ENCODE assay signal across 8 cellular contexts in the genomic region with DNA sequence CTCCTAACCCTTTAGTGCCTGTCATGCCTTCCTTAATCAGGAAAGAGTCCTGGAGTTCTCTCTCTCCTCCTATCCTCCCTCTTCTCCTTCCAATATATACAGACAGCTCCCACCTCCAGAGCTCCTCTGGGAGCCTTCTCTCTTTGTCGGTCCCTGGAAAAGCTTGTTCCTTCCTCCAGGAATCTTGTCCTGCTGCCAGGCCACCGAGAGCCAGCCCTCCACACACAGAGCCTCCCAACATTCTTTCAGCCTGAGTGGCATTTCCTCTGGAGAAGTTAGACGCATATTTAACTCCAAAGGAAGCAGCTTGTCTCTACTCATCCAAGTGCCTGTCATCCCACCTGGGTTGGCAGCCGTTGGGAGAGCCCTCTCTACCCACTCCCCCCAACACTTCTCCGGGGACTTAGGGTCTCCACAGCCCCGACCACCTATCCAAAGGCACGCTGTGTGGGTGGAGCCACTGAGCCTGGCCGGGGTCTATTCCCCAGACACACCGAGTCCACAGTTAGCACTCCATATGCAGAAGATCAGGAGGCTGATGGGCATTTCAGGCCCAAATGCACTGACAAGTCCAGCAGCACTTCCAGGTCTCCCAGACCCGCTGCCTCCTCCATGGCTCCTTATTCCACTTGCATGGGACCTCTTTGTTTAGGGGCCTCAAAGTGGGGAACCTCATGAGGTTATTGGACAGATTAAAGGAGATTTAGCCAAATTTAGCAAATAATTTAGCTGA. TPM values are rescaled to one million over a fixed set of nuclear protein-coding genes. Genes with fewer than 3 reads are reported as not detected.
DNase-seq lines count a peak whose midpoint lies in the region; ATAC-seq lines count a peak whose summit lies in the region.

No MANE protein-coding gene starts in this region.

- ATAC-seq in left cardiac atrium (peak; percentile 21 to 55), GM19463 (IDR thresholded peaks at IDR 0.05; ENCODE audit: unreplicated experiment) (no peak), GM18858 (IDR thresholded peaks at IDR 0.05; ENCODE audit: unreplicated experiment) (no peak)

- intact Hi-C loops in left cardiac atrium (cut with DNase I) = loop anchor here in 1 of 2 donors (10.0 kb wide), 1 partner anchor 47 kb away; no protein-coding TSS in a partner anchor

- DNase-seq in H4 (ENCODE audit: low spot score) = peak; percentile 93
- DNase-seq in amniotic stem cell (lab: John Stamatoyannopoulos, UW) = peak; percentile 77
- DNase-seq in left cardiac atrium = peak; percentile 83
- peak; percentile 74 for DNase-seq in skeletal muscle cell (ENCODE audit: low read depth)
- no peak for DNase-seq in NAMALWA (ENCODE audit: low spot score)
- no peak for DNase-seq in HuH-7 (ENCODE audit: low spot score)

- no peak overlapping the region for H3K4me3 ChIP-seq in skeletal muscle cell (ENCODE audit: low read depth, low read length)

RNA-seq across cellular contexts. Expression of gene DKK3, which starts 31.1 kb away (rescaled TPM):
- 129 and 161 TPM in 2 replicates for total RNA-seq in H4 (2014; rRNA removed; shearing (Covaris generic))
- total RNA-seq in left cardiac atrium = 1,000 to 10,000 TPM; 1,563 to 1,610 TPM

Comparison
In these comparisons a context has a peak if more than half of its experiments do, and no peak if none do; other contexts are left out.
1. DNase-seq: peak in H4 (single experiment), amniotic stem cell (single experiment), left cardiac atrium (single experiment) and skeletal muscle cell (single experiment); none in NAMALWA (single experiment) and HuH-7 (single experiment).
2. ATAC-seq: peak in left cardiac atrium (2 of 2); none in GM19463 (single experiment) and GM18858 (single experiment).